Comparison of ENCODE assay signal across 7 cellular contexts in genomic region chrX:109839694-109840358, GRCh38.
DNase-seq lines count a peak whose midpoint lies in the region; ATAC-seq and TF ChIP-seq lines count a peak whose summit lies in the region.

No MANE protein-coding gene starts in this region.

- no peak overlapping the region for H3K4me2 ChIP-seq in GM23338

- TF ChIP-seq CTCF in GM23338 (conservative IDR thresholded peaks at IDR 0.05; ENCODE audit: low read depth in 2 of 2) (peak in 1 of 2 experiments; percentile 17; a peak in 1 of 4 replicates), fibroblast of mammary gland (conservative IDR thresholded peaks at IDR 0.05; ENCODE audit: control insufficient read depth, insufficient read depth, low read depth, low read length) (peak; percentile 30), spleen (IDR thresholded peaks at IDR 0.05 in 8 of 11, conservative IDR thresholded peaks at IDR 0.05 in 3 of 11) (no peak)

- no peaks in the 10 kb centered on the region for H3K36me3 ChIP-seq in GM23338 (ENCODE audit: insufficient read depth)
- no peaks in the 10 kb centered on the region for H3K36me3 ChIP-seq in spleen

- H3K4me3 ChIP-seq in GM23338 = no peak overlapping the region
- no peak overlapping the region for H3K4me3 ChIP-seq in fibroblast of mammary gland (ENCODE audit: control insufficient read depth, low read depth, low read length)
- no peak overlapping the region for H3K4me3 ChIP-seq in spleen

- no peak overlapping the region for H3K4me3 Mint-ChIP-seq in GM23338

- no peak overlapping the region for H3K27ac ChIP-seq in GM23338 (ENCODE audit: low read depth)
- H3K27ac ChIP-seq in spleen = peak overlapping the region in 5 of 8 donors; percentile 15 to 84 (median 74)

- H3K9me2 ChIP-seq in GM23338 (ENCODE audit: insufficient read depth) = no peaks in the 10 kb centered on the region

- peak overlapping the region; percentile 76 for H2AFZ ChIP-seq in GM23338

- intact Hi-C loops in spleen (cut with DNase I; ENCODE audit: low total_unique reads) = no loop called here

- ATAC-seq in GM23338 (peak; percentile 95), GM21717 (IDR thresholded peaks at IDR 0.05; ENCODE audit: unreplicated experiment) (no peak), GM18858 (IDR thresholded peaks at IDR 0.05; ENCODE audit: unreplicated experiment) (no peak)
- no peak for ATAC-seq in activated CD4-positive, CD25-positive, alpha-beta regulatory T cell treated with anti-CD3 and anti-CD28 coated beads, Interleukin-2, amount 50 U/mL, for 24 hours

- no peaks in the 10 kb centered on the region for H3K27me3 Mint-ChIP-seq in GM23338 (ENCODE audit: insufficient read depth, low read depth, poor library complexity)

- H3K9me3 Mint-ChIP-seq in GM23338 = no peaks in the 10 kb centered on the region

- H3K36me3 Mint-ChIP-seq in GM23338 (ENCODE audit: low read depth) = no peaks in the 10 kb centered on the region

- TF ChIP-seq POLR2A in spleen (IDR thresholded peaks at IDR 0.05) = no peak

- DNase-seq in GM23338 (ENCODE audit: low spot score) (peak; percentile 67), OCI-M2 (lab: John Stamatoyannopoulos, UW; ENCODE audit: unreplicated experiment) (peak; percentile 1), fibroblast of mammary gland (ENCODE audit: low read depth) (peak; percentile 63), spleen (no peak)

- H3K9me3 ChIP-seq in spleen = no peaks in the 10 kb centered on the region

- H3K4me1 ChIP-seq in GM23338 (ENCODE audit: insufficient read depth) = peaks cover 4% of the 10 kb centered on the region; the same call in 1 of the 2 replicates
- no peaks in the 10 kb centered on the region for H3K4me1 ChIP-seq in spleen

- no peaks in the 10 kb centered on the region for H3K79me2 ChIP-seq in GM23338 (replicated peaks; ENCODE audit: insufficient read depth)

- H3F3A ChIP-seq in GM23338 (replicated peaks; ENCODE audit: low read depth) = no peaks in the 10 kb centered on the region

- H4K20me1 ChIP-seq in GM23338 (replicated peaks; ENCODE audit: insufficient read depth) = no peaks in the 10 kb centered on the region

- H3K4me1 Mint-ChIP-seq in GM23338 = no peaks in the 10 kb centered on the region

- no peak overlapping the region for H3K27ac Mint-ChIP-seq in GM23338

- H3K27me3 ChIP-seq in GM23338 (ENCODE audit: insufficient read depth) (no peaks in the 10 kb centered on the region), spleen (replicated peaks in 1 of 7) (peaks cover 0 to 9% (median 0%) of the 10 kb centered on the region in 7 donors)

- 37 to 48% (median 41%) methylated on average over 9 of the region's 9 CpGs for WGBS in spleen, 5 donors

TF ChIP-seq in GM23338, 12 proteins besides CTCF, POLR2A, EP300 and RAD21 (continues in another document):
- TF ChIP-seq NANOG (IDR thresholded peaks at IDR 0.05; ENCODE audit: borderline replicate concordance) (no peak), ZNF114 (CRISPR knock-in tag; IDR thresholded peaks at IDR 0.05) (no peak), ZNF331 (CRISPR knock-in tag; IDR thresholded peaks at IDR 0.05; ENCODE audit: low read depth) (no peak), EZH2 (IDR thresholded peaks at IDR 0.05; ENCODE audit: low read depth, unreplicated experiment) (no peak), ZNF462 (CRISPR knock-in tag; IDR thresholded peaks at IDR 0.05) (no peak), EZH2phosphoT487 (IDR thresholded peaks at IDR 0.05; ENCODE audit: unreplicated experiment) (no peak), REST (IDR thresholded peaks at IDR 0.05; ENCODE audit: unreplicated experiment) (no peak), ETS1 (IDR thresholded peaks at IDR 0.05) (no peak), POLR2AphosphoS5 (IDR thresholded peaks at IDR 0.05; ENCODE audit: low read depth) (no peak), CREB1 (CRISPR knock-in tag; IDR thresholded peaks at IDR 0.05; ENCODE audit: low read depth) (no peak)
